Comparison of ENCODE assay signal across 10 cellular contexts in genomic region chr2:64770781-64771334, GRCh38.
DNase-seq lines count a peak whose midpoint lies in the region; ATAC-seq and TF ChIP-seq lines count a peak whose summit lies in the region.
"Had no signal": no experiment of that assay in that cellular context is flagged by ENCODE, and none has a peak within 500 bp of the region (broad histone marks: within the 10 kb centered on the region; RNA-seq: fewer than 3 reads in every experiment).

No MANE protein-coding gene starts in this region.

- DNase-seq in ELR (ENCODE audit: low read depth) (peak; percentile 95), SJCRH30 (peak; percentile 66 to 76), fibroblast of villous mesenchyme (ENCODE audit: low read depth) (peak; percentile 65), psoas muscle (peak; percentile 69), DMS153 treated with DMSO at 0.1 percent for 48 hours (lab: John Stamatoyannopoulos, UW; ENCODE audit: unreplicated experiment) (no peak), mesenteric fat pad (ENCODE audit: low spot score) (no peak)
- no peak for DNase-seq in activated CD8-positive, alpha-beta memory T cell treated with anti-CD3 and anti-CD28 coated beads, Interleukin-2, amount 10 ng/mL, durations not matched to agents 7 days and 5 days
- DNase-seq: activated naive CD4-positive, alpha-beta T cell; NCI-H524 treated with DMSO at 0.1 percent for 48 hours had no signal

- peak; percentile 11 to 50 (median 34) for ATAC-seq in psoas muscle
- no peak for ATAC-seq in HG02973 (IDR thresholded peaks at IDR 0.05; ENCODE audit: unreplicated experiment)
- no peak for ATAC-seq in activated CD8-positive, alpha-beta memory T cell treated with anti-CD3 and anti-CD28 coated beads, Interleukin-2, amount 10 ng/mL, durations not matched to agents 7 days and 5 days

- CTCF ChIA-PET in activated CD8-positive, alpha-beta memory T cell treated with anti-CD3 and anti-CD28 coated beads, Interleukin-2, amount 10 ng/mL, durations not matched to agents 7 days and 5 days (lab: Charles Lee), result interaction anchor here (1.0 kb wide), 2 partner anchors 42 to 50 kb away, joined by 3 read pairs; no protein-coding TSS in a partner anchor

- peaks cover 19% of the 10 kb centered on the region for H3K4me1 ChIP-seq in SJCRH30
- H3K4me1 ChIP-seq in psoas muscle, result peaks cover 3% of the 10 kb centered on the region

- H3K36me3 Mint-ChIP-seq in activated CD8-positive, alpha-beta memory T cell treated with anti-CD3 and anti-CD28 coated beads, Interleukin-2, amount 10 ng/mL, durations not matched to agents 7 days and 5 days, result peaks cover 2% of the 10 kb centered on the region

- H3K27ac ChIP-seq in SJCRH30 (no peak overlapping the region), psoas muscle (peak overlapping the region; percentile 46)

- no peaks in the 10 kb centered on the region for H3K36me3 ChIP-seq in SJCRH30
- no peaks in the 10 kb centered on the region for H3K36me3 ChIP-seq in psoas muscle (ENCODE audit: insufficient read depth in 1 of 2, low read depth in 1 of 2)

- WGBS in psoas muscle, 3 donors, result 17 to 49% (median 27%) methylated on average over 5 of the region's 5 CpGs

- intact Hi-C loops in psoas muscle (cut with DNase I), result no loop called here

- no peaks in the 10 kb centered on the region for H3K9me3 Mint-ChIP-seq in activated CD8-positive, alpha-beta memory T cell treated with anti-CD3 and anti-CD28 coated beads, Interleukin-2, amount 10 ng/mL, durations not matched to agents 7 days and 5 days (ENCODE audit: low read depth)

- H3K4me3 ChIP-seq in SJCRH30 (no peak overlapping the region), fibroblast of villous mesenchyme (ENCODE audit: low read depth, low read length) (no peak overlapping the region), psoas muscle (no peak overlapping the region)

- peaks cover 29% of the 10 kb centered on the region for H3K4me1 Mint-ChIP-seq in activated CD8-positive, alpha-beta memory T cell treated with anti-CD3 and anti-CD28 coated beads, Interleukin-2, amount 10 ng/mL, durations not matched to agents 7 days and 5 days

- H3K9me3 ChIP-seq in SJCRH30 (replicated peaks) (peaks cover 4% of the 10 kb centered on the region; the same call in 1 of the 2 replicates), psoas muscle (no peaks in the 10 kb centered on the region)

- H3K27me3 Mint-ChIP-seq in activated CD8-positive, alpha-beta memory T cell treated with anti-CD3 and anti-CD28 coated beads, Interleukin-2, amount 10 ng/mL, durations not matched to agents 7 days and 5 days, result peaks cover 4% of the 10 kb centered on the region

- no peak for TF ChIP-seq CTCF in fibroblast of villous mesenchyme (IDR thresholded peaks at IDR 0.05; ENCODE audit: insufficient read depth, low read depth, low read length)
- no peak for TF ChIP-seq CTCF in psoas muscle (IDR thresholded peaks at IDR 0.05)

- H3K27me3 ChIP-seq in SJCRH30 (no peaks in the 10 kb centered on the region), psoas muscle (ENCODE audit: insufficient read depth in 3 of 3, low read length in 2 of 3) (no peaks in the 10 kb centered on the region)

- no peak overlapping the region for H3K4me3 Mint-ChIP-seq in activated CD8-positive, alpha-beta memory T cell treated with anti-CD3 and anti-CD28 coated beads, Interleukin-2, amount 10 ng/mL, durations not matched to agents 7 days and 5 days

- H3K27ac Mint-ChIP-seq in activated CD8-positive, alpha-beta memory T cell treated with anti-CD3 and anti-CD28 coated beads, Interleukin-2, amount 10 ng/mL, durations not matched to agents 7 days and 5 days, result no peak overlapping the region

Comparison
In these comparisons a context has a peak if more than half of its experiments do, and no peak if none do; other contexts are left out.
1. DNase-seq: peak in ELR (single experiment), SJCRH30 (2 of 2), fibroblast of villous mesenchyme (single experiment) and psoas muscle (2 of 2); none in DMS153 treated with DMSO at 0.1 percent for 48 hours (single experiment), mesenteric fat pad (single experiment) and activated CD8-positive, alpha-beta memory T cell treated with anti-CD3 and anti-CD28 coated beads, Interleukin-2, amount 10 ng/mL, durations not matched to agents 7 days and 5 days (single experiment).
2. ATAC-seq: peak in psoas muscle (4 of 4); none in HG02973 (single experiment) and activated CD8-positive, alpha-beta memory T cell treated with anti-CD3 and anti-CD28 coated beads, Interleukin-2, amount 10 ng/mL, durations not matched to agents 7 days and 5 days (single experiment).